31 cellular contexts compared by ENCODE assay signal in genomic region chr22:19277785-19278184, GRCh38.
"Had no signal": no experiment of that assay in that cellular context is flagged by ENCODE, and none has a peak within 500 bp of the region (broad histone marks: within the 10 kb centered on the region; RNA-seq: fewer than 3 reads in every experiment).

No MANE protein-coding gene starts in this region.

- H3K9me3 Mint-ChIP-seq: mesothelial cell of epicardium; naive B cell; natural killer cell; nephron progenitor cell; neural progenitor cell; stimulated activated effector memory CD8-positive, alpha-beta T cell treated with anti-CD3 and anti-CD28 coated beads, Interleukin-12 subunit alpha, Interleukin-12 subunit beta, amount 100 ng/mL, for 72 hours; stimulated activated naive CD8-positive, alpha-beta T cell treated with anti-CD3 and anti-CD28 coated beads, Interleukin-15, amount 100 ng/mL, for 72 hours had no signal

- H3K4me3 Mint-ChIP-seq: mesothelial cell of epicardium; naive B cell; natural killer cell; nephron progenitor cell; neural progenitor cell; stimulated activated effector memory CD8-positive, alpha-beta T cell treated with anti-CD3 and anti-CD28 coated beads, Interleukin-12 subunit alpha, Interleukin-12 subunit beta, amount 100 ng/mL, for 72 hours; stimulated activated naive CD8-positive, alpha-beta T cell treated with anti-CD3 and anti-CD28 coated beads, Interleukin-15, amount 100 ng/mL, for 72 hours had no signal

- H3K4me3 ChIP-seq: heart left ventricle, hepatocyte, lower lobe of right lung, neural progenitor cell, ovary, right lobe of liver, skin epidermis, transverse colon, upper lobe of left lung, vagina had no signal

- DNase-seq: heart left ventricle; islet precursor cell; left ventricle myocardium superior; lower lobe of right lung; mammary epithelial cell; mesenchymal stem cell; naive B cell; natural killer cell; nephron progenitor cell; occipital lobe; ovary; retina; right lobe of liver; stimulated activated CD4-positive, alpha-beta T cell treated with anti-CD3 and anti-CD28 coated beads, Interleukin-12 subunit alpha, Interleukin-12 subunit beta, amount 100 ng/mL, for 4 hours; stimulated activated CD4-positive, alpha-beta T cell treated with anti-CD3 and anti-CD28 coated beads, Interleukin-15, amount 100 ng/mL, for 24 hours; stimulated activated CD4-positive, alpha-beta T cell treated with anti-CD3 and anti-CD28 coated beads, Interleukin-2, amount 100 ng/mL, for 24 hours; stimulated activated CD4-positive, alpha-beta T cell treated with anti-CD3 and anti-CD28 coated beads, Interleukin-4, amount 100 ng/mL, for 1 hour; stimulated activated naive CD4-positive, alpha-beta T cell treated with Interleukin-2 at 50 U/mL for 16 hours; stimulated activated naive CD8-positive, alpha-beta T cell treated with anti-CD3 and anti-CD28 coated beads, Interleukin-15, amount 100 ng/mL, for 72 hours; substantia nigra; transverse colon; upper lobe of left lung had no signal

- H3K36me3 ChIP-seq: lower lobe of right lung, neural progenitor cell, ovary, right lobe of liver, transverse colon, vagina had no signal

- H3K27me3 Mint-ChIP-seq: naive B cell; progenitor cell of endocrine pancreas; stimulated activated naive CD8-positive, alpha-beta T cell treated with anti-CD3 and anti-CD28 coated beads, Interleukin-15, amount 100 ng/mL, for 72 hours had no signal

- H3K9me3 ChIP-seq: heart left ventricle, lower lobe of right lung, neutrophil, ovary, right lobe of liver, transverse colon, upper lobe of left lung, vagina had no signal

- ATAC-seq: left lobe of liver; lower lobe of right lung; natural killer cell; right lobe of liver; stimulated activated effector memory CD8-positive, alpha-beta T cell treated with anti-CD3 and anti-CD28 coated beads, Interleukin-12 subunit alpha, Interleukin-12 subunit beta, amount 100 ng/mL, for 72 hours; stimulated activated naive CD8-positive, alpha-beta T cell treated with anti-CD3 and anti-CD28 coated beads, Interleukin-15, amount 100 ng/mL, for 72 hours had no signal

- H3K27ac Mint-ChIP-seq: mesothelial cell of epicardium; natural killer cell; neural progenitor cell; stimulated activated effector memory CD8-positive, alpha-beta T cell treated with anti-CD3 and anti-CD28 coated beads, Interleukin-12 subunit alpha, Interleukin-12 subunit beta, amount 100 ng/mL, for 72 hours had no signal

- H3K4me1 Mint-ChIP-seq: naive B cell; natural killer cell; stimulated activated effector memory CD8-positive, alpha-beta T cell treated with anti-CD3 and anti-CD28 coated beads, Interleukin-12 subunit alpha, Interleukin-12 subunit beta, amount 100 ng/mL, for 72 hours; stimulated activated naive CD8-positive, alpha-beta T cell treated with anti-CD3 and anti-CD28 coated beads, Interleukin-15, amount 100 ng/mL, for 72 hours had no signal

- H3K27ac ChIP-seq: hepatocyte, lower lobe of right lung, neural progenitor cell, neutrophil, ovary, right lobe of liver, skin epidermis, transverse colon, upper lobe of left lung, vagina had no signal

- H3K27me3 ChIP-seq: heart left ventricle, hepatocyte, neural progenitor cell, neutrophil, ovary, right lobe of liver, transverse colon, upper lobe of left lung, vagina had no signal

- H3K36me3 Mint-ChIP-seq: mesothelial cell of epicardium; naive B cell; natural killer cell; neural progenitor cell; stimulated activated effector memory CD8-positive, alpha-beta T cell treated with anti-CD3 and anti-CD28 coated beads, Interleukin-12 subunit alpha, Interleukin-12 subunit beta, amount 100 ng/mL, for 72 hours had no signal

- H3K4me1 ChIP-seq: lower lobe of right lung, neural progenitor cell, right lobe of liver, transverse colon, upper lobe of left lung, vagina had no signal
